ENCODE assay signal across 17 cellular contexts in the genomic region with DNA sequence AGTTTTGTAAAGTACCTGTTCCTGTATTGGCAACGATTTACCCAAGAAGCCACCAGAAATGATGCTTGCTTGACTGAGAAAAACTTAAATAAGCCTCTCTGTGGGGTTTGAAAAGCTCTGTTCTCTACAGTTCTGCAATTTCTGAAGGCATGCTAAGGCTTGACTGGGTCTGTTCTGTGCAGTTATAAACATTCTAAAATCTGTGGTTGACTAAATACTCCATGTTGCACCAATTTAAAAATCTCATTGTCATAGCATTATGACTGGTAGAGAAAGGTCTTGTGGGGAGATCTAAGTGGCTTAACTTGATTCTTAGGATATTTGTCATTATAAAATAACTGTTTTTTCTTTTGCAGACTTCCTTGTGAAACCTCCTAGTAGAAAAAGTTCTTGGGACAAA.
DNase-seq lines count a peak whose midpoint lies in the region; ATAC-seq and TF ChIP-seq lines count a peak whose summit lies in the region.
"Had no signal": no experiment of that assay in that cellular context is flagged by ENCODE, and none has a peak within 500 bp of the region (broad histone marks: within the 10 kb centered on the region; RNA-seq: fewer than 3 reads in every experiment).

No MANE protein-coding gene starts in this region.

- H3K18ac ChIP-seq in IMR-90 (ENCODE audit: low read depth, low read length) = no peak overlapping the region

- H3K27ac ChIP-seq in IMR-90 (ENCODE audit: insufficient read depth, low read length) (no peak overlapping the region), brain microvascular endothelial cell (no peak overlapping the region)
- H3K27ac ChIP-seq: BLaER1 treated with 17β-estradiol and CSF1 and Interleukin-3, amounts not matched to agents 10 nM and 100 nM had no signal

- H2BK20ac ChIP-seq in IMR-90 (ENCODE audit: low read depth, low read length) = no peak overlapping the region

- intact Hi-C loops in IMR-90 (cut with micrococcal nuclease) = no loop called here

- no peak overlapping the region for H3K4me3 ChIP-seq in AG10803 (ENCODE audit: low read length)
- no peak overlapping the region for H3K4me3 ChIP-seq in IMR-90 (ENCODE audit: insufficient read depth, low read depth, low read length)
- H3K4me3 ChIP-seq in retinal pigment epithelial cell (ENCODE audit: low read length) = no peak overlapping the region
- no peak overlapping the region for H3K4me3 ChIP-seq in brain microvascular endothelial cell (ENCODE audit: low read depth, low read length)
- H3K4me3 ChIP-seq: BLaER1 treated with 17β-estradiol and CSF1 and Interleukin-3, amounts not matched to agents 10 nM and 100 nM had no signal

- H3K36me3 ChIP-seq in IMR-90 (ENCODE audit: control insufficient read depth, insufficient read depth, low read length) = peaks cover 1% of the 10 kb centered on the region; the same call in 1 of the 2 replicates
- no peaks in the 10 kb centered on the region for H3K36me3 ChIP-seq in brain microvascular endothelial cell (replicated peaks)

- no peak overlapping the region for H2BK120ac ChIP-seq in IMR-90 (ENCODE audit: low read depth, low read length)

- CTCF ChIA-PET in IMR-90 (lab: Yijun Ruan, JAX) = interaction anchor here (0.8 kb wide), 1 partner anchor 9 kb away, joined by 3 read pairs; no protein-coding TSS in a partner anchor

- H3K4me2 ChIP-seq in IMR-90 (ENCODE audit: low read depth, low read length) = peak overlapping the region; percentile 21; the same call in 1 of the 2 replicates
- H3K4me2 ChIP-seq: BLaER1 treated with 17β-estradiol and CSF1 and Interleukin-3, amounts not matched to agents 10 nM and 100 nM had no signal

- no peak overlapping the region for H3K9ac ChIP-seq in IMR-90 (ENCODE audit: low read depth, low read length)
- H3K9ac ChIP-seq: BLaER1 treated with 17β-estradiol and CSF1 and Interleukin-3, amounts not matched to agents 10 nM and 100 nM had no signal

- H2BK5ac ChIP-seq in IMR-90 (ENCODE audit: low read depth, low read length, poor library complexity, severe bottlenecking) = no peak overlapping the region

- no peak for TF ChIP-seq POLR2A in IMR-90 (IDR thresholded peaks at IDR 0.05; ENCODE audit: low read depth, low read length)

- peak; percentile 20 for DNase-seq in AG10803 (ENCODE audit: low read depth)
- peak; percentile 12 for DNase-seq in IMR-90
- peak; percentile 74 for DNase-seq in fibroblast of peridontal ligament (ENCODE audit: extremely low read depth)
- peak; percentile 30 for DNase-seq in retinal pigment epithelial cell (ENCODE audit: low read depth)
- no peak for DNase-seq in GM03348 (ENCODE audit: low spot score)
- no peak for DNase-seq in activated naive CD4-positive, alpha-beta T cell (lab: John Stamatoyannopoulos, UW)
- no peak for DNase-seq in brain microvascular endothelial cell
- DNase-seq: 8988T; Calu3; CD8-positive, alpha-beta T cell; DMS79 treated with DMSO at 0.1 percent for 48 hours; EL; GOT3; H7 had no signal

- H3K9me1 ChIP-seq in IMR-90 (ENCODE audit: insufficient read depth, low read length) = peaks cover 9% of the 10 kb centered on the region

- no peak overlapping the region for H3K56ac ChIP-seq in IMR-90 (ENCODE audit: extremely low read depth, insufficient read depth, low read length)

- H3K27me3 ChIP-seq in IMR-90 (ENCODE audit: control insufficient read depth, insufficient read depth, low read length) (no peaks in the 10 kb centered on the region), brain microvascular endothelial cell (replicated peaks) (no peaks in the 10 kb centered on the region)
- H3K27me3 ChIP-seq: BLaER1 treated with 17β-estradiol and CSF1 and Interleukin-3, amounts not matched to agents 10 nM and 100 nM had no signal

- H4K20me1 ChIP-seq in IMR-90 (ENCODE audit: insufficient read depth, low read length) = peaks cover 56% of the 10 kb centered on the region

- no TSS peak for BruUV-seq in IMR-90 (replicated peaks; lab: Mats Ljungman, UMichigan)

- no peak overlapping the region for H4K91ac ChIP-seq in IMR-90 (ENCODE audit: insufficient read depth, low read depth, low read length)

- no peak overlapping the region for H3K4ac ChIP-seq in IMR-90 (ENCODE audit: low read depth, low read length)

- H3K9me3 ChIP-seq in IMR-90 (ENCODE audit: control insufficient read depth, insufficient read depth, low read length) = no peaks in the 10 kb centered on the region
- H3K9me3 ChIP-seq: BLaER1 treated with 17β-estradiol and CSF1 and Interleukin-3, amounts not matched to agents 10 nM and 100 nM had no signal

- H3K23ac ChIP-seq in IMR-90 (ENCODE audit: low read depth, low read length) = no peak overlapping the region

- no CpG with 5 or more reads among the region's 1 CpG for WGBS in IMR-90 (ENCODE audit: extremely low coverage in 2 of 2, insufficient read length in 1 of 2), 2 experiments

- H2AK5ac ChIP-seq in IMR-90 (ENCODE audit: low read depth, low read length) = no peak overlapping the region

- no peak overlapping the region for H2BK15ac ChIP-seq in IMR-90 (ENCODE audit: low read depth, low read length)

- in situ Hi-C loops in IMR-90 (cut with MboI; ENCODE audit: low sequenced_read_pairs) = no loop called here
- in situ Hi-C loops in brain microvascular endothelial cell (cut with HindIII; ENCODE audit: low pct_ligation_motif_present, low sequenced_read_pairs) = no loop called here

- H3K79me1 ChIP-seq in IMR-90 (ENCODE audit: low read depth in 1 of 2, low read length in 2 of 2) = peaks cover 18 to 71% of the 10 kb centered on the region in 2 experiments

- no peak overlapping the region for H2AFZ ChIP-seq in IMR-90 (replicated peaks; ENCODE audit: low read length, poor library complexity)

- no peak overlapping the region for H3K14ac ChIP-seq in IMR-90 (replicated peaks; ENCODE audit: low read depth, low read length)

- POLR2A ChIA-PET in IMR-90 (lab: Charles Lee; ENCODE audit: unreplicated experiment) = no interaction called here

- no peak overlapping the region for H2AK9ac ChIP-seq in IMR-90 (replicated peaks; ENCODE audit: low read depth, low read length, poor library complexity)

- dilution Hi-C loops in IMR-90 (cut with HindIII; ENCODE audit: low sequenced_read_pairs, unreplicated experiment) = no loop called here

- no peak overlapping the region for H4K8ac ChIP-seq in IMR-90 (ENCODE audit: low read depth in 2 of 2, low read length in 2 of 2)

- peaks cover 4% of the 10 kb centered on the region; the same call in 1 of the 2 replicates for H3K4me1 ChIP-seq in IMR-90 (ENCODE audit: control insufficient read depth, insufficient read depth, low read length)

- H4K5ac ChIP-seq in IMR-90 (ENCODE audit: low read depth, low read length) = no peak overlapping the region

- TF ChIP-seq CTCF in AG10803 (conservative IDR thresholded peaks at IDR 0.05; ENCODE audit: low read length) (no peak), IMR-90 (conservative IDR thresholded peaks at IDR 0.05; ENCODE audit: low read depth, low read length) (no peak), retinal pigment epithelial cell (conservative IDR thresholded peaks at IDR 0.05; ENCODE audit: low read depth, low read length) (no peak), brain microvascular endothelial cell (IDR thresholded peaks at IDR 0.05; ENCODE audit: low read depth, low read length, missing control alignments) (no peak)

- ATAC-seq in IMR-90 (ENCODE audit: low read depth) (peak; percentile 70), GM21723 (IDR thresholded peaks at IDR 0.05; ENCODE audit: unreplicated experiment) (no peak)
- ATAC-seq: CD8-positive, alpha-beta T cell; HCT116 had no signal

- TF ChIP-seq RAD21 in IMR-90 (IDR thresholded peaks at IDR 0.05; ENCODE audit: low read length) = no peak

TF ChIP-seq in IMR-90, 13 proteins besides CTCF, POLR2A, EP300 and RAD21:
- TF ChIP-seq CEBPB (IDR thresholded peaks at IDR 0.05; ENCODE audit: low read depth, low read length) = no peak

Comparison
In these comparisons a context has a peak if more than half of its experiments do, and no peak if none do; other contexts are left out.
1. DNase-seq: peak in AG10803 (single experiment), IMR-90 (single experiment), fibroblast of peridontal ligament (single experiment) and retinal pigment epithelial cell (single experiment); none in GM03348 (single experiment), activated naive CD4-positive, alpha-beta T cell (0 of 4) and brain microvascular endothelial cell (single experiment).